Comparison of ENCODE assay signal across 5 cellular contexts in the genomic region with DNA sequence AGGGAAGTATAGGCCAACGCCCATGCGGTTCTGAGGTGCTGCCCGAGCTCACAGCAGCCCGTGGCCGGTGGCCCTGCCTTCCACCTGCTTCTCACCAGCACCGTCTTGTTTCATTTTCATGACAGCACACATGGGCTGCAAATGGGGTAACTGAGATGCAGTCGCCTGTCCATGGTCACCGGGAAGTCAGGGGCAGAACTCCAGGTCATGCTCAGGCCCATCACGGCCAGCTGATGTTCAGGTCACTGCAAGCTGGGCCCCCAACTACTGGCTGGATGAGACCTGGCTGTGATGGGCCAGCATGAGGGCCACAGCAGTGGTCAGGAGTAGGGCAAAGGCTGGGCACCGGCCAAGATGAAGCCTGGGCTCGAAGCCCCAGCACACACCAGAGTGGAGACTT. TPM values are rescaled to one million over a fixed set of nuclear protein-coding genes. Genes with fewer than 3 reads are reported as not detected.
"Had no signal": no experiment of that assay in that cellular context is flagged by ENCODE, and none has a peak within 500 bp of the region (broad histone marks: within the 10 kb centered on the region; RNA-seq: fewer than 3 reads in every experiment).

No MANE protein-coding gene starts in this region.

RNA-seq across cellular contexts. Expression of gene POTEH, which starts 51.9 kb away (rescaled TPM):
- total RNA-seq: HT-29, IMR-90, NCI-H460, PC-9, SJCRH30 had no signal
- polyA plus RNA-seq: IMR-90 had no signal
